1 cellular context compared by ENCODE assay signal in the genomic region with DNA sequence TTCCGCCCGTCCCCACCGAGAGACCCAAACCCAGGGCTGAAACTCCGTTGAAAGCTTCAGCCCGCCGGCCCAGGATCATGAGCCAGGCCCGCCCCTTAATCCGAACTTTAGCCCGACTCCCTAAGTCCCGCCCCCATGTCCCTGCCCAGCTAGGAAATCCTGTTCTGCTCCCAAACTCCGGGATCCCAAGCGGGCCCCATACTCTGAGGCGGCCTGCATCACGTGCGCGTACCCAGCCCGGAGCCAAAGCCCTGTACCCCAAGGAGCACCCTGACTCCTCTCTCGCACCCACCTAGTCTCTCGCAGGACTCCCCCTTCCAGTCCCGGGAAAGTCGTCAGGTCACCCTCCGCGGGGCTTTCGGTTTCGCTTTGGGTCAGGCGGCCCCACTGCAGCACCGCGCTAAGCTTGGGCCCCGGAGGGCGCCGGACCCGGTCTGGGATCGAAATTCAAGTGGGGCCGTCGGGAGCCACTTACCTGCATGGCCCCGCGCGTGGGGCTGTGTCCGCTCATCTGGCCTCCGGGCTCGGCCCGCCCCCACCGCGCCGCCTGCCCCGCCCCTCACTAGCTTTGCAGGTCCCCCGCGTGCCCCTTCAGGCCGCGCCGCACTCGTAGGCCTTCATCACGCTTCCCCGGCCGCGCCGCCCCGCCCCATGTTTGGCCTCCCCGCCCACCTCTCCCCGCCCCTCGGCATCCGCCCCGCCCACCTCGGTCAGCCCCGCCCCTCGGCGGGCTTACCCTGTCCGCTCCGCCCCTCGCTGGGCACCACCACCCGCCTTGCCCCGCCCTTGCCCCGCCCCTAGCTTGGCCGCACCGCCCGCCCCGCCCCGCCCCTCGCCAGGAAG.
TF ChIP-seq lines count a peak whose summit lies in the region.

A gene (minus strand): TSS at position 629 of the 843 bp plus-strand sequence. CDS start 118 bp downstream, at position 511.

TF ChIP-seq in HepG2, 621 proteins besides CTCF, POLR2A, EP300 and RAD21 (continued from another document and continues in another):
- TF ChIP-seq, protein P1, sequence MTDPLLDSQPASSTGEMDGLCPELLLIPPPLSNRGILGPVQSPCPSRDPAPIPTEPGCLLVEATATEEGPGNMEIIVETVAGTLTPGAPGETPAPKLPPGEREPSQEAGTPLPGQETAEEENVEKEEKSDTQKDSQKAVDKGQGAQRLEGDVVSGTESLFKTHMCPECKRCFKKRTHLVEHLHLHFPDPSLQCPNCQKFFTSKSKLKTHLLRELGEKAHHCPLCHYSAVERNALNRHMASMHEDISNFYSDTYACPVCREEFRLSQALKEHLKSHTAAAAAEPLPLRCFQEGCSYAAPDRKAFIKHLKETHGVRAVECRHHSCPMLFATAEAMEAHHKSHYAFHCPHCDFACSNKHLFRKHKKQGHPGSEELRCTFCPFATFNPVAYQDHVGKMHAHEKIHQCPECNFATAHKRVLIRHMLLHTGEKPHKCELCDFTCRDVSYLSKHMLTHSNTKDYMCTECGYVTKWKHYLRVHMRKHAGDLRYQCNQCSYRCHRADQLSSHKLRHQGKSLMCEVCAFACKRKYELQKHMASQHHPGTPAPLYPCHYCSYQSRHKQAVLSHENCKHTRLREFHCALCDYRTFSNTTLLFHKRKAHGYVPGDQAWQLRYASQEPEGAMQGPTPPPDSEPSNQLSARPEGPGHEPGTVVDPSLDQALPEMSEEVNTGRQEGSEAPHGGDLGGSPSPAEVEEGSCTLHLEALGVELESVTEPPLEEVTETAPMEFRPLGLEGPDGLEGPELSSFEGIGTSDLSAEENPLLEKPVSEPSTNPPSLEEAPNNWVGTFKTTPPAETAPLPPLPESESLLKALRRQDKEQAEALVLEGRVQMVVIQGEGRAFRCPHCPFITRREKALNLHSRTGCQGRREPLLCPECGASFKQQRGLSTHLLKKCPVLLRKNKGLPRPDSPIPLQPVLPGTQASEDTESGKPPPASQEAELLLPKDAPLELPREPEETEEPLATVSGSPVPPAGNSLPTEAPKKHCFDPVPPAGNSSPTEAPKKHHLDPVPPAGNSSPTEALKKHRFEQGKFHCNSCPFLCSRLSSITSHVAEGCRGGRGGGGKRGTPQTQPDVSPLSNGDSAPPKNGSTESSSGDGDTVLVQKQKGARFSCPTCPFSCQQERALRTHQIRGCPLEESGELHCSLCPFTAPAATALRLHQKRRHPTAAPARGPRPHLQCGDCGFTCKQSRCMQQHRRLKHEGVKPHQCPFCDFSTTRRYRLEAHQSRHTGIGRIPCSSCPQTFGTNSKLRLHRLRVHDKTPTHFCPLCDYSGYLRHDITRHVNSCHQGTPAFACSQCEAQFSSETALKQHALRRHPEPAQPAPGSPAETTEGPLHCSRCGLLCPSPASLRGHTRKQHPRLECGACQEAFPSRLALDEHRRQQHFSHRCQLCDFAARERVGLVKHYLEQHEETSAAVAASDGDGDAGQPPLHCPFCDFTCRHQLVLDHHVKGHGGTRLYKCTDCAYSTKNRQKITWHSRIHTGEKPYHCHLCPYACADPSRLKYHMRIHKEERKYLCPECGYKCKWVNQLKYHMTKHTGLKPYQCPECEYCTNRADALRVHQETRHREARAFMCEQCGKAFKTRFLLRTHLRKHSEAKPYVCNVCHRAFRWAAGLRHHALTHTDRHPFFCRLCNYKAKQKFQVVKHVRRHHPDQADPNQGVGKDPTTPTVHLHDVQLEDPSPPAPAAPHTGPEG (CRISPR knock-in tag; IDR thresholded peaks at IDR 0.05): 0 out of 2 replicates have a peak, but pooled peaks have one; percentile 39
- TF ChIP-seq GLI4 (CRISPR knock-in tag; IDR thresholded peaks at IDR 0.05; ENCODE audit: borderline replicate concordance): peak; percentile 93; the same call in 1 of the 2 replicates
- peak; percentile 47 for TF ChIP-seq PHF20 (CRISPR knock-in tag; IDR thresholded peaks at IDR 0.05)
- peak; percentile 68; the same call in 1 of the 2 replicates for TF ChIP-seq PITX1 (CRISPR knock-in tag; IDR thresholded peaks at IDR 0.05)
- TF ChIP-seq, protein P2, sequence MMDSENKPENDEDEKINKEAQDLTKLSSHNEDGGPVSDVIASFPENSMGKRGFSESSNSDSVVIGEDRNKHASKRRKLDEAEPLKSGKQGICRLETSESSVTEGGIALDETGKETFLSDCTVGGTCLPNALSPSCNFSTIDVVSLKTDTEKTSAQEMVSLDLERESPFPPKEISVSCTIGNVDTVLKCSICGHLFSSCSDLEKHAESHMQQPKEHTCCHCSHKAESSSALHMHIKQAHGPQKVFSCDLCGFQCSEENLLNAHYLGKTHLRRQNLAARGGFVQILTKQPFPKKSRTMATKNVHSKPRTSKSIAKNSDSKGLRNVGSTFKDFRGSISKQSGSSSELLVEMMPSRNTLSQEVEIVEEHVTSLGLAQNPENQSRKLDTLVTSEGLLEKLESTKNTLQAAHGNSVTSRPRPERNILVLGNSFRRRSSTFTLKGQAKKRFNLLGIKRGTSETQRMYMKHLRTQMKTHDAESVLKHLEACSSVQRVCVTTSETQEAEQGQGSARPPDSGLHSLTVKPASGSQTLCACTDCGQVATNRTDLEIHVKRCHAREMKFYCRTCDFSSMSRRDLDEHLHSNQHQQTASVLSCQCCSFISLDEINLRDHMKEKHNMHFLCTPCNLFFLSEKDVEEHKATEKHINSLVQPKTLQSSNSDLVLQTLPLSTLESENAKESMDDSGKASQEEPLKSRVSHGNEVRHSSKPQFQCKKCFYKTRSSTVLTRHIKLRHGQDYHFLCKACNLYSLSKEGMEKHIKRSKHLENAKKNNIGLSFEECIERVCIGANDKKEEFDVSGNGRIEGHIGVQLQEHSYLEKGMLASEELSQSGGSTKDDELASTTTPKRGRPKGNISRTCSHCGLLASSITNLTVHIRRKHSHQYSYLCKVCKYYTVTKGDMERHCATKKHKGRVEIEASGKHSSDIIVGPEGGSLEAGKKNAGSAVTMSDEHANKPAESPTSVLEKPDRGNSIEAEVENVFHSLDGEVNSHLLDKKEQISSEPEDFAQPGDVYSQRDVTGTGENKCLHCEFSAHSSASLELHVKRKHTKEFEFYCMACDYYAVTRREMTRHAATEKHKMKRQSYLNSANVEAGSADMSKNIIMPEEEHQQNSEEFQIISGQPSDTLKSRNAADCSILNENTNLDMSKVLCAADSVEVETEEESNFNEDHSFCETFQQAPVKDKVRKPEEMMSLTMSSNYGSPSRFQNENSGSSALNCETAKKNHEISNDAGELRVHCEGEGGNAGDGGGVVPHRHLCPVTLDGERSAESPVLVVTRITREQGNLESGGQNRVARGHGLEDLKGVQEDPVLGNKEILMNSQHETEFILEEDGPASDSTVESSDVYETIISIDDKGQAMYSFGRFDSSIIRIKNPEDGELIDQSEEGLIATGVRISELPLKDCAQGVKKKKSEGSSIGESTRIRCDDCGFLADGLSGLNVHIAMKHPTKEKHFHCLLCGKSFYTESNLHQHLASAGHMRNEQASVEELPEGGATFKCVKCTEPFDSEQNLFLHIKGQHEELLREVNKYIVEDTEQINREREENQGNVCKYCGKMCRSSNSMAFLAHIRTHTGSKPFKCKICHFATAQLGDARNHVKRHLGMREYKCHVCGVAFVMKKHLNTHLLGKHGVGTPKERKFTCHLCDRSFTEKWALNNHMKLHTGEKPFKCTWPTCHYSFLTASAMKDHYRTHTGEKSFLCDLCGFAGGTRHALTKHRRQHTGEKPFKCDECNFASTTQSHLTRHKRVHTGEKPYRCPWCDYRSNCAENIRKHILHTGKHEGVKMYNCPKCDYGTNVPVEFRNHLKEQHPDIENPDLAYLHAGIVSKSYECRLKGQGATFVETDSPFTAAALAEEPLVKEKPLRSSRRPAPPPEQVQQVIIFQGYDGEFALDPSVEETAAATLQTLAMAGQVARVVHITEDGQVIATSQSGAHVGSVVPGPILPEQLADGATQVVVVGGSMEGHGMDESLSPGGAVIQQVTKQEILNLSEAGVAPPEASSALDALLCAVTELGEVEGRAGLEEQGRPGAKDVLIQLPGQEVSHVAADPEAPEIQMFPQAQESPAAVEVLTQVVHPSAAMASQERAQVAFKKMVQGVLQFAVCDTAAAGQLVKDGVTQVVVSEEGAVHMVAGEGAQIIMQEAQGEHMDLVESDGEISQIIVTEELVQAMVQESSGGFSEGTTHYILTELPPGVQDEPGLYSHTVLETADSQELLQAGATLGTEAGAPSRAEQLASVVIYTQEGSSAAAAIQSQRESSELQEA (CRISPR knock-in tag; IDR thresholded peaks at IDR 0.05; ENCODE audit: not compliant biosample characterization): peak; percentile 69
- TF ChIP-seq NONO (IDR thresholded peaks at IDR 0.05): no peak
- peak; percentile 35; the same call in 1 of the 2 replicates for TF ChIP-seq NONO (CRISPR knock-in tag; conservative IDR thresholded peaks at IDR 0.05)
- peak; percentile 40; the same call in 1 of the 2 replicates for TF ChIP-seq SSRP1 (CRISPR knock-in tag; IDR thresholded peaks at IDR 0.05)
- peak; percentile 45 for TF ChIP-seq TAF15 (IDR thresholded peaks at IDR 0.05; ENCODE audit: low read depth, low read length, poor library complexity, severe bottlenecking)
- peak; percentile 64; the same call in 1 of the 2 replicates for TF ChIP-seq POLR2AphosphoS5 (IDR thresholded peaks at IDR 0.05; ENCODE audit: low read depth, low read length)
- peak; percentile 89 for TF ChIP-seq ZNF547 (CRISPR knock-in tag; IDR thresholded peaks at IDR 0.05)
- 0 out of 2 replicates have a peak, but pooled peaks have one; percentile 22 for TF ChIP-seq ZNF619 (CRISPR knock-in tag; IDR thresholded peaks at IDR 0.05)
- peak; percentile 73; the same call in 1 of the 2 replicates for TF ChIP-seq KDM4B (CRISPR knock-in tag; IDR thresholded peaks at IDR 0.05)
- TF ChIP-seq, protein P3, sequence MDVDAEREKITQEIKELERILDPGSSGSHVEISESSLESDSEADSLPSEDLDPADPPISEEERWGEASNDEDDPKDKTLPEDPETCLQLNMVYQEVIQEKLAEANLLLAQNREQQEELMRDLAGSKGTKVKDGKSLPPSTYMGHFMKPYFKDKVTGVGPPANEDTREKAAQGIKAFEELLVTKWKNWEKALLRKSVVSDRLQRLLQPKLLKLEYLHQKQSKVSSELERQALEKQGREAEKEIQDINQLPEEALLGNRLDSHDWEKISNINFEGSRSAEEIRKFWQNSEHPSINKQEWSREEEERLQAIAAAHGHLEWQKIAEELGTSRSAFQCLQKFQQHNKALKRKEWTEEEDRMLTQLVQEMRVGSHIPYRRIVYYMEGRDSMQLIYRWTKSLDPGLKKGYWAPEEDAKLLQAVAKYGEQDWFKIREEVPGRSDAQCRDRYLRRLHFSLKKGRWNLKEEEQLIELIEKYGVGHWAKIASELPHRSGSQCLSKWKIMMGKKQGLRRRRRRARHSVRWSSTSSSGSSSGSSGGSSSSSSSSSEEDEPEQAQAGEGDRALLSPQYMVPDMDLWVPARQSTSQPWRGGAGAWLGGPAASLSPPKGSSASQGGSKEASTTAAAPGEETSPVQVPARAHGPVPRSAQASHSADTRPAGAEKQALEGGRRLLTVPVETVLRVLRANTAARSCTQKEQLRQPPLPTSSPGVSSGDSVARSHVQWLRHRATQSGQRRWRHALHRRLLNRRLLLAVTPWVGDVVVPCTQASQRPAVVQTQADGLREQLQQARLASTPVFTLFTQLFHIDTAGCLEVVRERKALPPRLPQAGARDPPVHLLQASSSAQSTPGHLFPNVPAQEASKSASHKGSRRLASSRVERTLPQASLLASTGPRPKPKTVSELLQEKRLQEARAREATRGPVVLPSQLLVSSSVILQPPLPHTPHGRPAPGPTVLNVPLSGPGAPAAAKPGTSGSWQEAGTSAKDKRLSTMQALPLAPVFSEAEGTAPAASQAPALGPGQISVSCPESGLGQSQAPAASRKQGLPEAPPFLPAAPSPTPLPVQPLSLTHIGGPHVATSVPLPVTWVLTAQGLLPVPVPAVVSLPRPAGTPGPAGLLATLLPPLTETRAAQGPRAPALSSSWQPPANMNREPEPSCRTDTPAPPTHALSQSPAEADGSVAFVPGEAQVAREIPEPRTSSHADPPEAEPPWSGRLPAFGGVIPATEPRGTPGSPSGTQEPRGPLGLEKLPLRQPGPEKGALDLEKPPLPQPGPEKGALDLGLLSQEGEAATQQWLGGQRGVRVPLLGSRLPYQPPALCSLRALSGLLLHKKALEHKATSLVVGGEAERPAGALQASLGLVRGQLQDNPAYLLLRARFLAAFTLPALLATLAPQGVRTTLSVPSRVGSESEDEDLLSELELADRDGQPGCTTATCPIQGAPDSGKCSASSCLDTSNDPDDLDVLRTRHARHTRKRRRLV (CRISPR knock-in tag; IDR thresholded peaks at IDR 0.05): peak; percentile 92; the same call in 1 of the 2 replicates
- TF ChIP-seq TBX2 (CRISPR knock-in tag; IDR thresholded peaks at IDR 0.05; ENCODE audit: borderline replicate concordance): peak; percentile 64
- 0 out of 2 replicates have a peak, but pooled peaks have one; percentile 39 for TF ChIP-seq MEIS1 (CRISPR knock-in tag; IDR thresholded peaks at IDR 0.05; ENCODE audit: borderline replicate concordance)
- TF ChIP-seq ZBTB20 (CRISPR knock-in tag; IDR thresholded peaks at IDR 0.05; ENCODE audit: borderline replicate concordance, low read depth): peak; percentile 67; the same call in 1 of the 2 replicates
- TF ChIP-seq, protein P4, sequence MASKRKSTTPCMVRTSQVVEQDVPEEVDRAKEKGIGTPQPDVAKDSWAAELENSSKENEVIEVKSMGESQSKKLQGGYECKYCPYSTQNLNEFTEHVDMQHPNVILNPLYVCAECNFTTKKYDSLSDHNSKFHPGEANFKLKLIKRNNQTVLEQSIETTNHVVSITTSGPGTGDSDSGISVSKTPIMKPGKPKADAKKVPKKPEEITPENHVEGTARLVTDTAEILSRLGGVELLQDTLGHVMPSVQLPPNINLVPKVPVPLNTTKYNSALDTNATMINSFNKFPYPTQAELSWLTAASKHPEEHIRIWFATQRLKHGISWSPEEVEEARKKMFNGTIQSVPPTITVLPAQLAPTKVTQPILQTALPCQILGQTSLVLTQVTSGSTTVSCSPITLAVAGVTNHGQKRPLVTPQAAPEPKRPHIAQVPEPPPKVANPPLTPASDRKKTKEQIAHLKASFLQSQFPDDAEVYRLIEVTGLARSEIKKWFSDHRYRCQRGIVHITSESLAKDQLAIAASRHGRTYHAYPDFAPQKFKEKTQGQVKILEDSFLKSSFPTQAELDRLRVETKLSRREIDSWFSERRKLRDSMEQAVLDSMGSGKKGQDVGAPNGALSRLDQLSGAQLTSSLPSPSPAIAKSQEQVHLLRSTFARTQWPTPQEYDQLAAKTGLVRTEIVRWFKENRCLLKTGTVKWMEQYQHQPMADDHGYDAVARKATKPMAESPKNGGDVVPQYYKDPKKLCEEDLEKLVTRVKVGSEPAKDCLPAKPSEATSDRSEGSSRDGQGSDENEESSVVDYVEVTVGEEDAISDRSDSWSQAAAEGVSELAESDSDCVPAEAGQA (IDR thresholded peaks at IDR 0.05; ENCODE audit: low read depth): no peak
- TF ChIP-seq, protein P4 (CRISPR knock-in tag; IDR thresholded peaks at IDR 0.05; ENCODE audit: borderline replicate concordance): no peak
- 0 out of 2 replicates have a peak, but pooled peaks have one; percentile 55 for TF ChIP-seq ZFP36L2 (CRISPR knock-in tag; IDR thresholded peaks at IDR 0.05)
- TF ChIP-seq FOXO1 (CRISPR knock-in tag; IDR thresholded peaks at IDR 0.05): peak; percentile 23; the same call in 1 of the 2 replicates
- no peak for TF ChIP-seq ZNF3 (CRISPR knock-in tag; IDR thresholded peaks at IDR 0.05)
